ENCODE assay signal across 2 cellular contexts in the genomic region with DNA sequence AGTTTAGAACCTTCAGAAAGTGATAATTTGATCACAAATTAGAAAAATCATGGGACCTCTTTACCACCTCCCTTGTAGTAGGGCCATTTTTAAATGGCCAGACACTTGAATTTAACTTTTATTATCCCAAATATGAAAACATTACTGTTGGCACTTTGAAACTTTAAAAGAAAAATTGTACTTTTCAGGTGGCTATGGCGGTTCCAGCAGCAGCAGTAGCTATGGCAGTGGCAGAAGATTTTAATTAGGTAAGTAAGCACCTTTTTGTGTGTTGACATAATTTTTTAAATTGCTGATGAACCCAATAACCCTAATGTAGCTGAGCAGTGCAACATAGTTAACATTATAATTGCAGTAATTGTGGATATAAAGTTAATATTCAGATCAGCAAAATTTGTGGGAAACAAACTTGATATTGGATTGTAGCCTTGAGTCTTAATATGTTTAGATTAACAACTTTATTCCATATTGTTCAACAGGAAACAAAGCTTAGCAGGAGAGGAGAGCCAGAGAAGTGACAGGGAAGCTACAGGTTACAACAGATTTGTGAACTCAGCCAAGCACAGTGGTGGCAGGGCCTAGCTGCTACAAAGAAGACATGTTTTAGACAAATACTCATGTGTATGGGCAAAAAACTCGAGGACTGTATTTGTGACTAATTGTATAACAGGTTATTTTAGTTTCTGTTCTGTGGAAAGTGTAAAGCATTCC.
A peak's percentile ranks its signal among the peaks of the same experiment; 100 is the strongest.
TF ChIP-seq lines count a peak whose summit lies in the region.

No MANE protein-coding gene starts in this region.

TF ChIP-seq in HEK293, 187 proteins besides CTCF, POLR2A, EP300 and RAD21:
- TF ChIP-seq ZNF664 (tag by site-specific recombination; IDR thresholded peaks at IDR 0.05) (peak; percentile 75), OSR2 (tag by site-specific recombination; IDR thresholded peaks at IDR 0.05) (peak; percentile 69), SCRT1 (tag by site-specific recombination; IDR thresholded peaks at IDR 0.05; ENCODE audit: borderline replicate concordance) (peak; percentile 63; the same call in 1 of the 2 replicates), SCRT2 (tag by site-specific recombination; IDR thresholded peaks at IDR 0.05) (peak; percentile 84)

TF ChIP-seq in PFSK-1, 5 proteins besides CTCF, POLR2A, EP300 and RAD21:
- 0 out of 2 replicates have a peak, but pooled peaks have one; percentile 2 for TF ChIP-seq POLR2AphosphoS5 (IDR thresholded peaks at IDR 0.05; ENCODE audit: low read depth, low read length)
